Comparison of ENCODE assay signal across 19 cellular contexts in genomic region chr4:41609851-41610250, GRCh38.
"Had no signal": no experiment of that assay in that cellular context is flagged by ENCODE, and none has a peak within 500 bp of the region (broad histone marks: within the 10 kb centered on the region; RNA-seq: fewer than 3 reads in every experiment).

No MANE protein-coding gene starts in this region.

- DNase-seq: colonic mucosa; dermis blood vessel endothelial cell; esophagus squamous epithelium; foreskin fibroblast; kidney; left cardiac atrium; left ventricle myocardium superior; mesendoderm; naive thymus-derived CD8-positive, alpha-beta T cell; right cardiac atrium; small intestine; stimulated activated CD4-positive, alpha-beta T cell treated with anti-CD3 and anti-CD28 coated beads, Interleukin-12 subunit alpha, Interleukin-12 subunit beta, amount 100 ng/mL, for 4 hours; stimulated activated naive CD4-positive, alpha-beta T cell treated with Interleukin-2 at 50 U/mL for 16 hours; upper lobe of left lung; uterus had no signal

- H3K27ac ChIP-seq: colonic mucosa, gastroesophageal sphincter, hepatocyte, suprapubic skin, thyroid gland, uterus had no signal

- H3K27ac Mint-ChIP-seq: naive thymus-derived CD8-positive, alpha-beta T cell had no signal

- H3K4me3 Mint-ChIP-seq: naive thymus-derived CD8-positive, alpha-beta T cell had no signal

- H3K36me3 Mint-ChIP-seq: naive thymus-derived CD8-positive, alpha-beta T cell had no signal

- ATAC-seq: gastroesophageal sphincter; left cardiac atrium; left ventricle myocardium superior; naive thymus-derived CD8-positive, alpha-beta T cell; right cardiac atrium had no signal

- H3K4me1 Mint-ChIP-seq: naive thymus-derived CD8-positive, alpha-beta T cell had no signal

- H3K9me3 Mint-ChIP-seq: naive thymus-derived CD8-positive, alpha-beta T cell had no signal
